Comparison of ENCODE assay signal across 17 cellular contexts in genomic region chr1:41444246-41444645, GRCh38. TPM values are rescaled to one million over a fixed set of nuclear protein-coding genes. Genes with fewer than 3 reads are reported as not detected.
A peak's percentile ranks its signal among the peaks of the same experiment; 100 is the strongest.
DNase-seq lines count a peak whose midpoint lies in the region; ATAC-seq and TF ChIP-seq lines count a peak whose summit lies in the region.
"Had no signal": no experiment of that assay in that cellular context is flagged by ENCODE, and none has a peak within 500 bp of the region (broad histone marks: within the 10 kb centered on the region; RNA-seq: fewer than 3 reads in every experiment).

No MANE protein-coding gene starts in this region.

- H3K9ac ChIP-seq in trophoblast cell (ENCODE audit: low read length), result no peak overlapping the region

- CTCF ChIA-PET in activated CD8-positive, alpha-beta T cell treated with anti-CD3 and anti-CD28 coated beads for 36 hours (lab: Charles Lee), result interaction anchor here (1.0 to 1.9 kb wide), 2 partner anchors 134 to 729 kb away, joined by 4 to 5 read pairs; no protein-coding TSS in a partner anchor
- CTCF ChIA-PET in activated CD8-positive, alpha-beta T cell treated with anti-CD3 and anti-CD28 coated beads, Interleukin-2, amount 10 ng/mL, durations not matched to agents 7 days and 5 days (lab: Charles Lee), result interaction anchor here (1.0 to 1.6 kb wide), 2 partner anchors 12 kb away, joined by 3 to 5 read pairs; no protein-coding TSS in a partner anchor

- no peak overlapping the region for H3K4me2 ChIP-seq in trophoblast cell (ENCODE audit: low read length)

- ATAC-seq in activated CD8-positive, alpha-beta T cell treated with anti-CD3 and anti-CD28 coated beads for 36 hours, result no peak
- no peak for ATAC-seq in activated CD8-positive, alpha-beta T cell treated with anti-CD3 and anti-CD28 coated beads, Interleukin-2, amount 10 ng/mL, durations not matched to agents 7 days and 5 days
- no peak for ATAC-seq in GM21576 (IDR thresholded peaks at IDR 0.05; ENCODE audit: unreplicated experiment)

- H3K4me1 ChIP-seq in trophoblast cell (ENCODE audit: control insufficient read depth in 1 of 2, insufficient read depth in 2 of 2, low read length in 2 of 2), result peaks cover 29 to 34% of the 10 kb centered on the region in 2 experiments

- H2BK5ac ChIP-seq in trophoblast cell (ENCODE audit: low read depth, low read length, poor library complexity), result peak overlapping the region; percentile 24

- no peaks in the 10 kb centered on the region for H3K4me1 Mint-ChIP-seq in activated CD8-positive, alpha-beta T cell treated with anti-CD3 and anti-CD28 coated beads for 36 hours (ENCODE audit: low read depth)
- H3K4me1 Mint-ChIP-seq in activated CD8-positive, alpha-beta T cell treated with anti-CD3 and anti-CD28 coated beads, Interleukin-2, amount 10 ng/mL, durations not matched to agents 7 days and 5 days (ENCODE audit: low read depth), result no peaks in the 10 kb centered on the region
- no peaks in the 10 kb centered on the region for H3K4me1 Mint-ChIP-seq in activated T-helper 1 cell treated with anti-CD3 and anti-CD28 coated beads, Interleukin-12 subunit alpha, Interleukin-12 subunit beta, Interleukin-2, Interleukin-4 antibody, amounts not matched to agents 30 ng/mL and 10 ng/mL and 1 ng/mL, durations not matched to agents 14 hours and 24 hours and 36 hours (ENCODE audit: low read depth)
- H3K4me1 Mint-ChIP-seq: activated naive CD8-positive, alpha-beta T cell treated with anti-CD3 and anti-CD28 coated beads, Interleukin-2, amount 10 ng/mL, durations not matched to agents 7 days and 5 days had no signal

- H3K4me3 ChIP-seq in Jurkat, Clone E6-1 (ENCODE audit: low read length), result no peak overlapping the region
- H3K4me3 ChIP-seq in brain microvascular endothelial cell (ENCODE audit: low read depth, low read length) (no peak overlapping the region), trophoblast cell (ENCODE audit: low read depth, low read length) (peak overlapping the region; percentile 31)

- in situ Hi-C loops in brain microvascular endothelial cell (cut with HindIII; ENCODE audit: low pct_ligation_motif_present, low sequenced_read_pairs), result no loop called here

- peaks cover 8% of the 10 kb centered on the region for H3K9me3 Mint-ChIP-seq in activated CD8-positive, alpha-beta T cell treated with anti-CD3 and anti-CD28 coated beads for 36 hours
- peaks cover 4% of the 10 kb centered on the region for H3K9me3 Mint-ChIP-seq in activated CD8-positive, alpha-beta T cell treated with anti-CD3 and anti-CD28 coated beads, Interleukin-2, amount 10 ng/mL, durations not matched to agents 7 days and 5 days (ENCODE audit: insufficient read depth)
- peaks cover 6% of the 10 kb centered on the region for H3K9me3 Mint-ChIP-seq in activated T-helper 1 cell treated with anti-CD3 and anti-CD28 coated beads, Interleukin-12 subunit alpha, Interleukin-12 subunit beta, Interleukin-2, Interleukin-4 antibody, amounts not matched to agents 30 ng/mL and 10 ng/mL and 1 ng/mL, durations not matched to agents 14 hours and 24 hours and 36 hours

- peak overlapping the region; percentile 27 for H3K18ac ChIP-seq in trophoblast cell (ENCODE audit: low read length)

- no peaks in the 10 kb centered on the region for H3K36me3 Mint-ChIP-seq in activated CD8-positive, alpha-beta T cell treated with anti-CD3 and anti-CD28 coated beads for 36 hours (ENCODE audit: low read depth)
- no peaks in the 10 kb centered on the region for H3K36me3 Mint-ChIP-seq in activated CD8-positive, alpha-beta T cell treated with anti-CD3 and anti-CD28 coated beads, Interleukin-2, amount 10 ng/mL, durations not matched to agents 7 days and 5 days (ENCODE audit: low read depth)
- H3K36me3 Mint-ChIP-seq in activated T-helper 1 cell treated with anti-CD3 and anti-CD28 coated beads, Interleukin-12 subunit alpha, Interleukin-12 subunit beta, Interleukin-2, Interleukin-4 antibody, amounts not matched to agents 30 ng/mL and 10 ng/mL and 1 ng/mL, durations not matched to agents 14 hours and 24 hours and 36 hours (ENCODE audit: low read depth), result no peaks in the 10 kb centered on the region
- H3K36me3 Mint-ChIP-seq: activated naive CD8-positive, alpha-beta T cell treated with anti-CD3 and anti-CD28 coated beads, Interleukin-2, amount 10 ng/mL, durations not matched to agents 7 days and 5 days had no signal

- no CpG with 5 or more reads among the region's 3 CpGs for WGBS in trophoblast cell (ENCODE audit: extremely low coverage, insufficient coverage, insufficient read length)

- peak; percentile 39 for TF ChIP-seq CTCF in activated CD8-positive, alpha-beta T cell treated with anti-CD3 and anti-CD28 coated beads for 36 hours (IDR thresholded peaks at IDR 0.05)
- peak; percentile 43 for TF ChIP-seq CTCF in brain microvascular endothelial cell (IDR thresholded peaks at IDR 0.05; ENCODE audit: low read depth, low read length, missing control alignments)

- H3K23ac ChIP-seq in trophoblast cell (ENCODE audit: low read length), result no peak overlapping the region

- peak; percentile 24 for DNase-seq in activated CD8-positive, alpha-beta T cell treated with anti-CD3 and anti-CD28 coated beads for 36 hours
- no peak for DNase-seq in activated CD8-positive, alpha-beta T cell treated with anti-CD3 and anti-CD28 coated beads, Interleukin-2, amount 10 ng/mL, durations not matched to agents 7 days and 5 days
- DNase-seq in Jurkat, Clone E6-1 (ENCODE audit: low read depth, low spot score), result peak; percentile 7
- DNase-seq in brain microvascular endothelial cell, result no peak
- DNase-seq in trophoblast cell, result no peak
- DNase-seq in HPDE6-E6E7 (ENCODE audit: extremely low spot score), result no peak
- no peak for DNase-seq in activated T-helper 1 cell treated with anti-CD3 and anti-CD28 coated beads, Interleukin-12 subunit alpha, Interleukin-12 subunit beta, Interleukin-2, Interleukin-4 antibody, amounts not matched to agents 30 ng/mL and 10 ng/mL and 1 ng/mL, durations not matched to agents 14 hours and 24 hours and 36 hours (ENCODE audit: low spot score)
- DNase-seq: activated naive CD8-positive, alpha-beta T cell treated with anti-CD3 and anti-CD28 coated beads, Interleukin-2, amount 10 ng/mL, durations not matched to agents 7 days and 5 days; AML-193; GOT3; NCI-H1092 treated with DMSO at 0.1 percent for 48 hours; NCI-H510A; SIG-M5; stimulated activated CD4-positive, alpha-beta T cell treated with anti-CD3 and anti-CD28 coated beads, Interleukin-1b, Interleukin-23, amount 100 ng/mL, for 48 hours had no signal

- peak overlapping the region; percentile 38 for H3K14ac ChIP-seq in trophoblast cell (ENCODE audit: low read length)

- no peaks in the 10 kb centered on the region for H3K36me3 ChIP-seq in brain microvascular endothelial cell (replicated peaks)
- H3K36me3 ChIP-seq in trophoblast cell (ENCODE audit: control insufficient read depth in 1 of 2, insufficient read depth in 2 of 2, low read length in 2 of 2), result peaks cover 0 to 3% of the 10 kb centered on the region in 2 experiments

- H3K9me3 ChIP-seq in trophoblast cell (ENCODE audit: insufficient read depth, low read depth, low read length), result peaks cover 3% of the 10 kb centered on the region

- peaks cover 34% of the 10 kb centered on the region for H3K79me1 ChIP-seq in trophoblast cell (ENCODE audit: low read length)

- H2AK5ac ChIP-seq in trophoblast cell (ENCODE audit: low read length), result peak overlapping the region; percentile 27

- H3K4me3 Mint-ChIP-seq in activated CD8-positive, alpha-beta T cell treated with anti-CD3 and anti-CD28 coated beads for 36 hours, result no peak overlapping the region
- H3K4me3 Mint-ChIP-seq in activated CD8-positive, alpha-beta T cell treated with anti-CD3 and anti-CD28 coated beads, Interleukin-2, amount 10 ng/mL, durations not matched to agents 7 days and 5 days, result no peak overlapping the region
- H3K4me3 Mint-ChIP-seq in activated T-helper 1 cell treated with anti-CD3 and anti-CD28 coated beads, Interleukin-12 subunit alpha, Interleukin-12 subunit beta, Interleukin-2, Interleukin-4 antibody, amounts not matched to agents 30 ng/mL and 10 ng/mL and 1 ng/mL, durations not matched to agents 14 hours and 24 hours and 36 hours, result no peak overlapping the region
- H3K4me3 Mint-ChIP-seq: activated naive CD8-positive, alpha-beta T cell treated with anti-CD3 and anti-CD28 coated beads, Interleukin-2, amount 10 ng/mL, durations not matched to agents 7 days and 5 days had no signal

- intact Hi-C loops in activated CD8-positive, alpha-beta T cell treated with anti-CD3 and anti-CD28 coated beads for 36 hours (cut with micrococcal nuclease), result no loop called here
- intact Hi-C loops in activated T-helper 1 cell treated with anti-CD3 and anti-CD28 coated beads, Interleukin-12 subunit alpha, Interleukin-12 subunit beta, Interleukin-2, Interleukin-4 antibody, amounts not matched to agents 30 ng/mL and 10 ng/mL and 1 ng/mL, durations not matched to agents 14 hours and 24 hours and 36 hours (cut with micrococcal nuclease), result no loop called here

- no peak overlapping the region for H4K12ac ChIP-seq in trophoblast cell (ENCODE audit: low read depth, low read length)

- no peak overlapping the region for H3K27ac Mint-ChIP-seq in activated CD8-positive, alpha-beta T cell treated with anti-CD3 and anti-CD28 coated beads for 36 hours
- no peak overlapping the region for H3K27ac Mint-ChIP-seq in activated CD8-positive, alpha-beta T cell treated with anti-CD3 and anti-CD28 coated beads, Interleukin-2, amount 10 ng/mL, durations not matched to agents 7 days and 5 days
- no peak overlapping the region for H3K27ac Mint-ChIP-seq in activated T-helper 1 cell treated with anti-CD3 and anti-CD28 coated beads, Interleukin-12 subunit alpha, Interleukin-12 subunit beta, Interleukin-2, Interleukin-4 antibody, amounts not matched to agents 30 ng/mL and 10 ng/mL and 1 ng/mL, durations not matched to agents 14 hours and 24 hours and 36 hours
- H3K27ac Mint-ChIP-seq: activated naive CD8-positive, alpha-beta T cell treated with anti-CD3 and anti-CD28 coated beads, Interleukin-2, amount 10 ng/mL, durations not matched to agents 7 days and 5 days had no signal

- H3K27ac ChIP-seq in brain microvascular endothelial cell (no peak overlapping the region), trophoblast cell (ENCODE audit: low read depth, low read length) (peak overlapping the region; percentile 27)

- no peak overlapping the region for H2AFZ ChIP-seq in trophoblast cell (ENCODE audit: insufficient read depth, low read length, poor library complexity)

- peak overlapping the region; percentile 53 for H2BK120ac ChIP-seq in trophoblast cell (ENCODE audit: insufficient read depth, low read length, poor library complexity)

- no peak overlapping the region for H3K4ac ChIP-seq in trophoblast cell (ENCODE audit: low read depth, low read length)

- peak overlapping the region; percentile 82 for H4K91ac ChIP-seq in trophoblast cell (ENCODE audit: low read depth, low read length)

- POLR2A ChIA-PET in activated CD8-positive, alpha-beta T cell treated with anti-CD3 and anti-CD28 coated beads for 36 hours (lab: Charles Lee), result no interaction called here
- POLR2A ChIA-PET in activated CD8-positive, alpha-beta T cell treated with anti-CD3 and anti-CD28 coated beads, Interleukin-2, amount 10 ng/mL, durations not matched to agents 7 days and 5 days (lab: Charles Lee), result no interaction called here

- peaks cover 4% of the 10 kb centered on the region for H3K27me3 Mint-ChIP-seq in activated CD8-positive, alpha-beta T cell treated with anti-CD3 and anti-CD28 coated beads for 36 hours
- peaks cover 4% of the 10 kb centered on the region for H3K27me3 Mint-ChIP-seq in activated CD8-positive, alpha-beta T cell treated with anti-CD3 and anti-CD28 coated beads, Interleukin-2, amount 10 ng/mL, durations not matched to agents 7 days and 5 days (ENCODE audit: low read depth)
- H3K27me3 Mint-ChIP-seq in activated T-helper 1 cell treated with anti-CD3 and anti-CD28 coated beads, Interleukin-12 subunit alpha, Interleukin-12 subunit beta, Interleukin-2, Interleukin-4 antibody, amounts not matched to agents 30 ng/mL and 10 ng/mL and 1 ng/mL, durations not matched to agents 14 hours and 24 hours and 36 hours (ENCODE audit: insufficient read depth), result peaks cover 6% of the 10 kb centered on the region

- peaks cover 5% of the 10 kb centered on the region for H3K79me2 ChIP-seq in trophoblast cell (ENCODE audit: control insufficient read depth, insufficient read depth, low read length, poor library complexity)

- H3K27me3 ChIP-seq in brain microvascular endothelial cell (replicated peaks) (no peaks in the 10 kb centered on the region), trophoblast cell (ENCODE audit: insufficient read depth, low read length) (no peaks in the 10 kb centered on the region)

- H2BK12ac ChIP-seq in trophoblast cell (ENCODE audit: low read length), result peak overlapping the region; percentile 75

- no peak overlapping the region for H4K8ac ChIP-seq in trophoblast cell (ENCODE audit: low read depth, low read length)

RNA-seq across cellular contexts. Expression of gene EDN2, which starts 40.2 kb away (rescaled TPM):
- total RNA-seq in activated CD8-positive, alpha-beta T cell treated with anti-CD3 and anti-CD28 coated beads for 36 hours, result not detected
- not detected for total RNA-seq in activated CD8-positive, alpha-beta T cell treated with anti-CD3 and anti-CD28 coated beads, Interleukin-2, amount 10 ng/mL, durations not matched to agents 7 days and 5 days
- not detected for polyA plus RNA-seq in Jurkat, Clone E6-1 (2012; ENCODE audit: insufficient read depth, insufficient read length)
- polyA plus RNA-seq in trophoblast cell (2013), result 0.14 and 0.19 TPM in 2 replicates
- not detected in 2 replicates for total RNA-seq in activated T-helper 1 cell treated with anti-CD3 and anti-CD28 coated beads, Interleukin-12 subunit alpha, Interleukin-12 subunit beta, Interleukin-2, Interleukin-4 antibody, amounts not matched to agents 30 ng/mL and 10 ng/mL and 1 ng/mL, durations not matched to agents 14 hours and 24 hours and 36 hours
- total RNA-seq: activated naive CD8-positive, alpha-beta T cell treated with anti-CD3 and anti-CD28 coated beads, Interleukin-2, amount 10 ng/mL, durations not matched to agents 7 days and 5 days; HT1080; mononuclear cell had no signal

Comparison
In these comparisons a context has a peak if more than half of its experiments do, and no peak if none do; other contexts are left out.
1. DNase-seq: peak in activated CD8-positive, alpha-beta T cell treated with anti-CD3 and anti-CD28 coated beads for 36 hours (single experiment) and Jurkat, Clone E6-1 (single experiment); none in activated CD8-positive, alpha-beta T cell treated with anti-CD3 and anti-CD28 coated beads, Interleukin-2, amount 10 ng/mL, durations not matched to agents 7 days and 5 days (single experiment), brain microvascular endothelial cell (single experiment), trophoblast cell (0 of 2), HPDE6-E6E7 (single experiment) and activated T-helper 1 cell treated with anti-CD3 and anti-CD28 coated beads, Interleukin-12 subunit alpha, Interleukin-12 subunit beta, Interleukin-2, Interleukin-4 antibody, amounts not matched to agents 30 ng/mL and 10 ng/mL and 1 ng/mL, durations not matched to agents 14 hours and 24 hours and 36 hours (single experiment).